8 cellular contexts compared by ENCODE assay signal in genomic region chr1:10507111-10507879, GRCh38. TPM values are rescaled to one million over a fixed set of nuclear protein-coding genes. Genes with fewer than 3 reads are reported as not detected.
DNase-seq lines count a peak whose midpoint lies in the region; ATAC-seq, FAIRE-seq and TF ChIP-seq lines count a peak whose summit lies in the region.

No MANE protein-coding gene starts in this region.

- no peak overlapping the region for H3K4me3 Mint-ChIP-seq in activated CD4-positive, alpha-beta memory T cell treated with anti-CD3 and anti-CD28 coated beads, Interleukin-2, amount 10 ng/mL, durations not matched to agents 7 days and 5 days
- H3K4me3 Mint-ChIP-seq in endodermal cell: no peak overlapping the region

- H3K4me1 ChIP-seq in endodermal cell (ENCODE audit: control insufficient read depth, insufficient read depth, low read length) (peaks cover 11% of the 10 kb centered on the region), mucosa of descending colon (ENCODE audit: low read depth) (peaks cover 35% of the 10 kb centered on the region), tibial artery (peaks cover 0 to 33% (median 25%) of the 10 kb centered on the region in 4 donors)

- peaks cover 4% of the 10 kb centered on the region for H3K36me3 Mint-ChIP-seq in activated CD4-positive, alpha-beta memory T cell treated with anti-CD3 and anti-CD28 coated beads, Interleukin-2, amount 10 ng/mL, durations not matched to agents 7 days and 5 days (ENCODE audit: low read depth)
- peaks cover 2% of the 10 kb centered on the region for H3K36me3 Mint-ChIP-seq in endodermal cell (ENCODE audit: low read depth)

- ATAC-seq in mucosa of descending colon: peak; percentile 77
- no peak for ATAC-seq in HG03457 (IDR thresholded peaks at IDR 0.05; ENCODE audit: unreplicated experiment)

- TF ChIP-seq CTCF in endodermal cell (conservative IDR thresholded peaks at IDR 0.05): peak; percentile 93
- TF ChIP-seq CTCF in mucosa of descending colon (IDR thresholded peaks at IDR 0.05): peak; percentile 68
- TF ChIP-seq CTCF in tibial artery (IDR thresholded peaks at IDR 0.05): peak; percentile 86 to 92

- CTCF ChIA-PET in activated CD4-positive, alpha-beta memory T cell treated with anti-CD3 and anti-CD28 coated beads, Interleukin-2, amount 10 ng/mL, durations not matched to agents 7 days and 5 days (lab: Charles Lee): interaction anchor here (0.8 to 11.0 kb wide), 26 partner anchors 9 to 458 kb away, joined by 3 to 153 read pairs (median 4); partner anchors contain the start of genes KIF1B and PEX14

- H3K4me1 Mint-ChIP-seq in activated CD4-positive, alpha-beta memory T cell treated with anti-CD3 and anti-CD28 coated beads, Interleukin-2, amount 10 ng/mL, durations not matched to agents 7 days and 5 days: peaks cover 49% of the 10 kb centered on the region
- H3K4me1 Mint-ChIP-seq in endodermal cell: peaks cover 19% of the 10 kb centered on the region

- intact Hi-C loops in mucosa of descending colon (cut with DNase I, micrococcal nuclease) (loop anchor here in 1 of 2 donors (5.0 kb wide), 1 partner anchor 360 kb away; no protein-coding TSS in a partner anchor), tibial artery (cut with DNase I; ENCODE audit: low total_unique reads) (loop anchor here (5.0 kb wide), 1 partner anchor 360 kb away; no protein-coding TSS in a partner anchor)

- H3K36me3 ChIP-seq in endodermal cell (ENCODE audit: control insufficient read depth, insufficient read depth, low read length): no peaks in the 10 kb centered on the region
- H3K36me3 ChIP-seq in mucosa of descending colon (ENCODE audit: low read depth): no peaks in the 10 kb centered on the region
- no peaks in the 10 kb centered on the region for H3K36me3 ChIP-seq in tibial artery

- no peak overlapping the region for H3K27ac ChIP-seq in endodermal cell (ENCODE audit: low read depth, low read length)
- H3K27ac ChIP-seq in tibial artery: no peak overlapping the region

- no peak overlapping the region for H3K9ac ChIP-seq in endodermal cell (ENCODE audit: extremely low read depth, low read length, poor library complexity, severe bottlenecking)

- no peaks in the 10 kb centered on the region for H3K9me3 Mint-ChIP-seq in activated CD4-positive, alpha-beta memory T cell treated with anti-CD3 and anti-CD28 coated beads, Interleukin-2, amount 10 ng/mL, durations not matched to agents 7 days and 5 days
- no peaks in the 10 kb centered on the region for H3K9me3 Mint-ChIP-seq in endodermal cell

- peak; percentile 84 for DNase-seq in DMS53 (lab: John Stamatoyannopoulos, UW)
- DNase-seq in HTR-8/SVneo (ENCODE audit: insufficient read length, low spot score): peak; percentile 63
- peak; percentile 89 for DNase-seq in NCI-H82 treated with DMSO at 0.1 percent for 48 hours (lab: John Stamatoyannopoulos, UW; ENCODE audit: unreplicated experiment)
- peak; percentile 69 for DNase-seq in activated CD4-positive, alpha-beta memory T cell treated with anti-CD3 and anti-CD28 coated beads, Interleukin-2, amount 10 ng/mL, durations not matched to agents 7 days and 5 days
- DNase-seq in endodermal cell: peak; percentile 82
- peak in 2 of 3 donors; percentile 58 to 64 for DNase-seq in mucosa of descending colon
- DNase-seq in tibial artery: peak; percentile 80 to 85

- H3K27ac Mint-ChIP-seq in activated CD4-positive, alpha-beta memory T cell treated with anti-CD3 and anti-CD28 coated beads, Interleukin-2, amount 10 ng/mL, durations not matched to agents 7 days and 5 days: peak overlapping the region; percentile 48
- H3K27ac Mint-ChIP-seq in endodermal cell: no peak overlapping the region

- no peak for FAIRE-seq in HTR-8/SVneo (lab: Jason Lieb, UNC)

- 67 to 81% methylated on average over 6 to 17 of the region's 17 CpGs for whole genome bisulfite sequencing in endodermal cell (ENCODE audit: insufficient coverage in 1 of 2, insufficient read length in 1 of 2), 2 experiments

- H3K9me3 ChIP-seq in endodermal cell (ENCODE audit: control insufficient read depth, low read length) (no peaks in the 10 kb centered on the region), mucosa of descending colon (no peaks in the 10 kb centered on the region), tibial artery (no peaks in the 10 kb centered on the region)

- POLR2A ChIA-PET in activated CD4-positive, alpha-beta memory T cell treated with anti-CD3 and anti-CD28 coated beads, Interleukin-2, amount 10 ng/mL, durations not matched to agents 7 days and 5 days (lab: Charles Lee): interaction anchor here (0.6 to 5.6 kb wide), 4 partner anchors 10 to 505 kb away, joined by 4 to 49 read pairs (median 10); partner anchors contain the start of gene TARDBP

- H3K27me3 Mint-ChIP-seq in activated CD4-positive, alpha-beta memory T cell treated with anti-CD3 and anti-CD28 coated beads, Interleukin-2, amount 10 ng/mL, durations not matched to agents 7 days and 5 days: no peaks in the 10 kb centered on the region
- no peaks in the 10 kb centered on the region for H3K27me3 Mint-ChIP-seq in endodermal cell (ENCODE audit: insufficient read depth)

- H3K4me3 ChIP-seq in endodermal cell (ENCODE audit: low read length) (no peak overlapping the region), mucosa of descending colon (no peak overlapping the region), tibial artery (no peak overlapping the region)

- H3K27me3 ChIP-seq in endodermal cell (ENCODE audit: control insufficient read depth, insufficient read depth, low read length, poor library complexity, severe bottlenecking) (no peaks in the 10 kb centered on the region), tibial artery (no peaks in the 10 kb centered on the region)

RNA-seq across cellular contexts. Expression of gene PEX14, which starts 32.5 kb away (rescaled TPM):
- 10 to 100 TPM; 18.9 to 20.1 TPM for total RNA-seq in activated CD4-positive, alpha-beta memory T cell treated with anti-CD3 and anti-CD28 coated beads, Interleukin-2, amount 10 ng/mL, durations not matched to agents 7 days and 5 days
- total RNA-seq in endodermal cell (10 to 100 TPM; 24.3 to 26.0 TPM), mucosa of descending colon (10 to 100 TPM; 18.9 to 23.8 (median 21.3) TPM)
- polyA plus RNA-seq in endodermal cell (2013, experiment 1 of 2): 22.3 TPM
- 22.3 TPM for polyA plus RNA-seq in endodermal cell (2013, experiment 2 of 2)

RNA-seq across cellular contexts. Expression of gene DFFA, which starts 35.0 kb away (rescaled TPM):
- 10 to 100 TPM; 23.5 to 24.2 TPM for total RNA-seq in activated CD4-positive, alpha-beta memory T cell treated with anti-CD3 and anti-CD28 coated beads, Interleukin-2, amount 10 ng/mL, durations not matched to agents 7 days and 5 days
- total RNA-seq in endodermal cell: 100 to 1,000 TPM; 100 to 105 TPM
- polyA plus RNA-seq in endodermal cell (2013, experiment 1 of 2): 32.1 TPM
- 29.5 TPM for polyA plus RNA-seq in endodermal cell (2013, experiment 2 of 2)
- total RNA-seq in mucosa of descending colon: 10 to 100 TPM; 20.9 to 34.0 (median 21.9) TPM

RNA-seq across cellular contexts. Expression of gene CORT, which starts 57.5 kb away (rescaled TPM):
- total RNA-seq in activated CD4-positive, alpha-beta memory T cell treated with anti-CD3 and anti-CD28 coated beads, Interleukin-2, amount 10 ng/mL, durations not matched to agents 7 days and 5 days: under 1 TPM in 1 of 2 experiments, not detected in 1; 0.50 TPM
- total RNA-seq in endodermal cell: 1 to 10 TPM in 1 of 2 donors, under 1 TPM in 1; 0.53 to 1.3 TPM
- polyA plus RNA-seq in endodermal cell (2013, experiment 1 of 2): 0.89 TPM
- polyA plus RNA-seq in endodermal cell (2013, experiment 2 of 2): 1.1 TPM
- total RNA-seq in mucosa of descending colon: under 1 TPM in 2 of 3 donors, not detected in 1; 0.32 to 0.43 TPM
